25 cellular contexts compared by ENCODE assay signal in the genomic region with DNA sequence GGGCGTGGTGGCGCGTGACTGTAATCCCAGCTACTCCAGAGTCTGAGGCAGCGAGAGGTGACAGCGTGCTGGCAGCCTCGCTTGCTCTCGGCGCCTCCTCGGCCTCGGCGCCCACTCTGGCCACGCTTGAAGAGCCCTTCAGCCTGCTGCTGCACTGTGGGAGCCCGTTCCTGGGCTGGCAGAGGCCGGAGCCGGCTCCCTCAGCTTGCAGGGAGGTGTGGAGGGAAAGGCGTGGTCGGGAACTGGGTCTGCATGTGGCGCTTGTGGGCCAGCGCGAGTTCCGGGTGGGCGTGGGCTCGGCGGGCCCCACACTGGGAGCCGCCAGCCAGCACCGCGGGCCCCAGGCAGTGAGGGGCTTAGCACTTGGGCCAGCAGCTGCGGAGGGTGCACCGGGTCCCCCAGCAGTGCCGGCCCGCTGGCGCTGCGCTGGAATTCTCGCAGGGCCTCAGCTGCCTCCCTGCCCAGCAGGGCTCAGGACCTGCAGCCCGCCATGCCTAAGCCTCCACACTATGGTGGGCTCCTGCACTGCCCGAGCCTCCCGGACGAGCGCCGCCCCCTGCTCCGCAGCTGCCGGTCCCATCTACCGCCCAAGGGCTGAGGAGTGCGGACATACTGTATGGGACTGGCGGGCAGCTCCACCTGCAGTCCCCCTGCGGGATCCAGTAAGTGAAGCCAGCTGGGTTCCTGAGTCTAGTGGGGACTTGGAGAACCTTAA.
"Had no signal": no experiment of that assay in that cellular context is flagged by ENCODE, and none has a peak within 500 bp of the region (broad histone marks: within the 10 kb centered on the region; RNA-seq: fewer than 3 reads in every experiment).

No MANE protein-coding gene starts in this region.

- H3K27me3 Mint-ChIP-seq: activated CD4-positive, alpha-beta memory T cell treated with anti-CD3 and anti-CD28 coated beads, Interleukin-2, amount 10 ng/mL, durations not matched to agents 7 days and 5 days; activated CD4-positive, alpha-beta T cell treated with anti-CD3 and anti-CD28 coated beads for 36 hours; activated naive CD8-positive, alpha-beta T cell treated with anti-CD3 and anti-CD28 coated beads, Interleukin-2, amount 10 ng/mL, durations not matched to agents 7 days and 5 days; T-cell had no signal

- DNase-seq: activated CD4-positive, alpha-beta memory T cell treated with anti-CD3 and anti-CD28 coated beads, Interleukin-2, amount 10 ng/mL, durations not matched to agents 7 days and 5 days; activated CD4-positive, alpha-beta T cell treated with anti-CD3 and anti-CD28 coated beads for 36 hours; activated CD4-positive, alpha-beta T cell treated with anti-CD3 and anti-CD28 coated beads, Interleukin-2, amount 50 U/mL, for 1 hour; activated CD8-positive, alpha-beta memory T cell treated with anti-CD3 and anti-CD28 coated beads, Interleukin-2, amount 50 U/mL, for 4 hours; activated gamma-delta T cell treated with Interleukin-2 at 50 U/mL for 16 hours; activated naive CD4-positive, alpha-beta T cell treated with anti-CD3 and anti-CD28 coated beads, Interleukin-2, amount 50 U/mL, for 16 hours; activated naive CD8-positive, alpha-beta T cell treated with anti-CD3 and anti-CD28 coated beads, Interleukin-2, amount 10 ng/mL, durations not matched to agents 7 days and 5 days; activated T-cell treated with anti-CD3 and anti-CD28 coated beads, Interleukin-2, amount 50 U/mL, for 72 hours; adrenal gland; anterior cingulate cortex; caudate nucleus; Kasumi-1; KBM-7; NCI-H1105 treated with DMSO at 0.1 percent for 48 hours; NCI-H1436 treated with DMSO at 0.1 percent for 48 hours; NCI-H187 treated with DMSO at 0.1 percent for 48 hours; NCI-H2081 treated with DMSO at 0.1 percent for 48 hours; NCI-H446; NCI-H524; PC-3; T-cell had no signal

- H3K36me3 Mint-ChIP-seq: activated naive CD8-positive, alpha-beta T cell treated with anti-CD3 and anti-CD28 coated beads, Interleukin-2, amount 10 ng/mL, durations not matched to agents 7 days and 5 days; T-cell had no signal

- ATAC-seq: activated CD4-positive, alpha-beta T cell treated with anti-CD3 and anti-CD28 coated beads for 36 hours; activated T-cell treated with anti-CD3 and anti-CD28 coated beads, Interleukin-2, amount 50 U/mL, for 72 hours; PC-3; T-cell had no signal

- H3K4me3 ChIP-seq: adrenal gland, breast epithelium, SK-N-MC had no signal

- H3K9me3 ChIP-seq: adrenal gland had no signal

- H3K36me3 ChIP-seq: adrenal gland, breast epithelium had no signal

- H3K4me1 ChIP-seq: adrenal gland, breast epithelium had no signal

- H3K27ac ChIP-seq: adrenal gland, breast epithelium, SK-N-MC, VCaP had no signal

- H3K27me3 ChIP-seq: adrenal gland, breast epithelium had no signal

- H3K4me1 Mint-ChIP-seq: activated CD4-positive, alpha-beta memory T cell treated with anti-CD3 and anti-CD28 coated beads, Interleukin-2, amount 10 ng/mL, durations not matched to agents 7 days and 5 days; activated CD4-positive, alpha-beta T cell treated with anti-CD3 and anti-CD28 coated beads for 36 hours; activated naive CD8-positive, alpha-beta T cell treated with anti-CD3 and anti-CD28 coated beads, Interleukin-2, amount 10 ng/mL, durations not matched to agents 7 days and 5 days; T-cell had no signal

- H3K27ac Mint-ChIP-seq: activated CD4-positive, alpha-beta memory T cell treated with anti-CD3 and anti-CD28 coated beads, Interleukin-2, amount 10 ng/mL, durations not matched to agents 7 days and 5 days; activated CD4-positive, alpha-beta T cell treated with anti-CD3 and anti-CD28 coated beads for 36 hours; activated naive CD8-positive, alpha-beta T cell treated with anti-CD3 and anti-CD28 coated beads, Interleukin-2, amount 10 ng/mL, durations not matched to agents 7 days and 5 days; activated T-cell treated with anti-CD3 and anti-CD28 coated beads, Interleukin-2, amount 50 U/mL, for 72 hours; activated T-helper 2 cell treated with anti-CD3 and anti-CD28 coated beads, Interferon-gamma antibody, Interleukin-2, Interleukin-4, amounts not matched to agents 10 μg/mL and 5 μg/mL and 100 μg/mL, durations not matched to agents 14 hours and 24 hours and 36 hours; T-cell had no signal

- H3K4me3 Mint-ChIP-seq: activated CD4-positive, alpha-beta memory T cell treated with anti-CD3 and anti-CD28 coated beads, Interleukin-2, amount 10 ng/mL, durations not matched to agents 7 days and 5 days; activated CD4-positive, alpha-beta T cell treated with anti-CD3 and anti-CD28 coated beads for 36 hours; activated naive CD8-positive, alpha-beta T cell treated with anti-CD3 and anti-CD28 coated beads, Interleukin-2, amount 10 ng/mL, durations not matched to agents 7 days and 5 days; activated T-cell treated with anti-CD3 and anti-CD28 coated beads, Interleukin-2, amount 50 U/mL, for 72 hours; T-cell had no signal
